8 cellular contexts compared by ENCODE assay signal in genomic region chr2:201260302-201260800, GRCh38. TPM values are rescaled to one million over a fixed set of nuclear protein-coding genes. Genes with fewer than 3 reads are reported as not detected.
A peak's percentile ranks its signal among the peaks of the same experiment; 100 is the strongest.
DNase-seq lines count a peak whose midpoint lies in the region; ATAC-seq, FAIRE-seq and TF ChIP-seq lines count a peak whose summit lies in the region.

Gene CASP8, plus strand, starts transcription at chr2:201260536. Its CDS starts 5,951 bp downstream, at chr2:201266487.

- H3K27me3 ChIP-seq in CD4-positive, alpha-beta memory T cell (ENCODE audit: insufficient read depth, low read length) = no peaks in the 10 kb centered on the region
- no peaks in the 10 kb centered on the region for H3K27me3 ChIP-seq in keratinocyte (ENCODE audit: control insufficient read depth, extremely low read depth, insufficient read depth, low read length)

- peak within 1 kb of the TSS; percentile 86 for H3K27ac ChIP-seq in CD4-positive, alpha-beta memory T cell (ENCODE audit: low read depth, low read length)
- peak within 1 kb of the TSS; percentile 99 for H3K27ac ChIP-seq in keratinocyte (ENCODE audit: control insufficient read depth, insufficient read depth, low read length)

- peak within 1 kb of the TSS; percentile 95 to 100 (median 98) for H3K4me3 Mint-ChIP-seq in CD4-positive, alpha-beta memory T cell
- H3K4me3 Mint-ChIP-seq in activated naive CD8-positive, alpha-beta T cell = peak within 1 kb of the TSS; percentile 96

- POLR2A ChIA-PET in CD4-positive, alpha-beta memory T cell (lab: Charles Lee; ENCODE audit: partially characterized antibody) = interaction anchor here (0.6 to 14.9 kb wide), 27 partner anchors 8 to 521 kb away, joined by 3 to 249 read pairs (median 9); partner anchors contain the start of genes ALS2, CASP10, CFLAR and CLK1

- peaks cover 0 to 2% (median 0%) of the 10 kb centered on the region in 8 donors for H3K9me3 Mint-ChIP-seq in CD4-positive, alpha-beta memory T cell
- H3K9me3 Mint-ChIP-seq in activated naive CD8-positive, alpha-beta T cell (ENCODE audit: low read depth) = no peaks in the 10 kb centered on the region

- intact Hi-C loops in CD4-positive, alpha-beta memory T cell (cut with micrococcal nuclease) = loop anchor here (1.0 to 2.0 kb wide), 4 partner anchors 8 to 520 kb away; partner anchors contain the start of gene ALS2

- no peaks in the 10 kb centered on the region for H3K36me3 ChIP-seq in CD4-positive, alpha-beta memory T cell (ENCODE audit: insufficient read depth, low read length)
- H3K36me3 ChIP-seq in keratinocyte (ENCODE audit: control insufficient read depth in 2 of 2, extremely low read depth in 1 of 2, insufficient read depth in 2 of 2, low read length in 2 of 2) = peaks cover 0 to under 1% of the 10 kb centered on the region in 2 experiments

- no peak for TF ChIP-seq CTCF in keratinocyte (optimal IDR thresholded peaks at IDR 0.05 in 1 of 3, IDR thresholded peaks at IDR 0.05 in 1 of 3, conservative IDR thresholded peaks at IDR 0.05 in 1 of 3; ENCODE audit: extremely low read depth in 1 of 3, insufficient read depth in 2 of 3, low read length in 3 of 3)

- H3K4me1 ChIP-seq in CD4-positive, alpha-beta memory T cell (ENCODE audit: insufficient read depth, low read length) = peaks cover 79% of the 10 kb centered on the region
- H3K4me1 ChIP-seq in keratinocyte (ENCODE audit: control insufficient read depth, extremely low read depth, insufficient read depth, low read length) = peaks cover 20% of the 10 kb centered on the region

- dilution Hi-C loops in keratinocyte (cut with MboI; ENCODE audit: extremely low pct_ligation_motif_present, low sequenced_read_pairs) = no loop called here

- H3K9me1 ChIP-seq in keratinocyte (ENCODE audit: control insufficient read depth, extremely low read depth, insufficient read depth, low read length) = no peaks in the 10 kb centered on the region

- peaks cover 44 to 85% (median 63%) of the 10 kb centered on the region in 4 donors for H3K4me1 Mint-ChIP-seq in CD4-positive, alpha-beta memory T cell
- peaks cover 88% of the 10 kb centered on the region for H3K4me1 Mint-ChIP-seq in activated naive CD8-positive, alpha-beta T cell (ENCODE audit: low read depth)

- peak; percentile 78 to 89 (median 81) for DNase-seq in CD4-positive, alpha-beta memory T cell
- DNase-seq in SKM-1 treated with dmso at 0.1 percent for 144 hours (lab: John Stamatoyannopoulos, UW; ENCODE audit: unreplicated experiment) (peak; percentile 93), keratinocyte (ENCODE audit: low read depth, low spot score) (no peak), islet precursor cell (no peak)
- DNase-seq in stimulated activated CD4-positive, alpha-beta T cell treated with anti-CD3 and anti-CD28 coated beads, TNF-alpha, amount 100 ng/mL, for 1 hour (ENCODE audit: low read depth in 3 of 3, low spot score in 1 of 3) = peak; percentile 18 to 44 (median 31)

- peak within 1 kb of the TSS; percentile 94 for H3K9ac ChIP-seq in keratinocyte (ENCODE audit: control insufficient read depth, extremely low read depth, insufficient read depth, low read length)

- no peaks in the 10 kb centered on the region for H3K9me3 ChIP-seq in CD4-positive, alpha-beta memory T cell (ENCODE audit: control insufficient read depth in 1 of 2, low read length in 2 of 2)
- no peaks in the 10 kb centered on the region for H3K9me3 ChIP-seq in keratinocyte (ENCODE audit: control insufficient read depth, low read depth, low read length)

- H3K4me3 ChIP-seq in CD4-positive, alpha-beta memory T cell (ENCODE audit: low read length in 2 of 2) = peak within 1 kb of the TSS; percentile 95 to 97
- H3K4me3 ChIP-seq in keratinocyte (ENCODE audit: control insufficient read depth in 2 of 3, extremely low read depth in 1 of 3, insufficient read depth in 2 of 3, low read depth in 1 of 3, low read length in 3 of 3) = peak within 1 kb of the TSS; percentile 47 to 95 (median 85)

- CTCF ChIA-PET in CD4-positive, alpha-beta memory T cell (lab: Charles Lee; ENCODE audit: partially characterized antibody) = interaction anchor here (0.9 to 9.0 kb wide), 12 partner anchors 9 to 120 kb away, joined by 3 to 108 read pairs (median 5); partner anchors contain the start of gene CASP10

- peak within 1 kb of the TSS; percentile 60 for H2AFZ ChIP-seq in keratinocyte (ENCODE audit: control insufficient read depth, low read length)

- ATAC-seq in HG02798 (IDR thresholded peaks at IDR 0.05; ENCODE audit: poor library complexity, unreplicated experiment) (peak; percentile 34), GM19463 (IDR thresholded peaks at IDR 0.05; ENCODE audit: unreplicated experiment) (no peak)

- H3K79me2 ChIP-seq in keratinocyte (ENCODE audit: control insufficient read depth, insufficient read depth, low read length) = peaks cover 30% of the 10 kb centered on the region

- no peak for FAIRE-seq in keratinocyte (lab: Jason Lieb, UNC)

- H3K36me3 Mint-ChIP-seq in CD4-positive, alpha-beta memory T cell = peaks cover 12 to 29% of the 10 kb centered on the region in 2 donors
- peaks cover 8% of the 10 kb centered on the region for H3K36me3 Mint-ChIP-seq in activated naive CD8-positive, alpha-beta T cell

- H4K20me1 ChIP-seq in keratinocyte (ENCODE audit: control insufficient read depth, extremely low read depth, insufficient read depth, low read length) = no peaks in the 10 kb centered on the region

- H3K4me2 ChIP-seq in keratinocyte (ENCODE audit: control insufficient read depth, extremely low read depth, insufficient read depth, low read depth, low read length) = peak within 1 kb of the TSS; percentile 96

- no peaks in the 10 kb centered on the region for H3K27me3 Mint-ChIP-seq in CD4-positive, alpha-beta memory T cell
- H3K27me3 Mint-ChIP-seq in activated naive CD8-positive, alpha-beta T cell = no peaks in the 10 kb centered on the region

- peak within 1 kb of the TSS; percentile 95 to 100 (median 100) for H3K27ac Mint-ChIP-seq in CD4-positive, alpha-beta memory T cell
- peak within 1 kb of the TSS; percentile 99 for H3K27ac Mint-ChIP-seq in activated naive CD8-positive, alpha-beta T cell

RNA-seq across cellular contexts. Expression of gene CASP8, which starts in this region (rescaled TPM):
- 100 to 1,000 TPM; 199 to 200 TPM for total RNA-seq in CD4-positive, alpha-beta memory T cell
- polyA plus RNA-seq in CD4-positive, alpha-beta memory T cell = 100 to 1,000 TPM in 1 of 2 donors, 10 to 100 TPM in 1; 30.6 to 108 TPM
- 21.3 to 27.0 TPM (median 22.7 TPM) in 3 replicates for polyA plus RNA-seq in keratinocyte
- 17.1 TPM for polyA plus RNA-seq in keratinocyte (2011; ENCODE audit: low read depth)
- polyA plus RNA-seq in keratinocyte (2011; cell fraction: cytosol; rRNA removed) = 13.5 and 17.3 TPM in 2 replicates
- polyA plus RNA-seq in keratinocyte (2011; cell fraction: nucleus; rRNA removed) = 52.2 and 55.1 TPM in 2 replicates
- 16.8 and 18.6 TPM in 2 replicates for polyA plus RNA-seq in keratinocyte (2012; ENCODE audit: low replicate concordance)
- polyA minus RNA-seq in keratinocyte = 9.6 to 20.1 TPM (median 18.6 TPM) in 3 replicates
- polyA minus RNA-seq in keratinocyte (2011; cell fraction: cytosol; rRNA and poly(A)+ RNA removed) = 15.3 TPM
- polyA minus RNA-seq in keratinocyte (2011; cell fraction: nucleus; rRNA and poly(A)+ RNA removed) = 12.1 and 22.7 TPM in 2 replicates

Comparison
In these comparisons a context has a peak if more than half of its experiments do, and no peak if none do; other contexts are left out.
1. DNase-seq: peak in CD4-positive, alpha-beta memory T cell (5 of 5), SKM-1 treated with dmso at 0.1 percent for 144 hours (single experiment) and stimulated activated CD4-positive, alpha-beta T cell treated with anti-CD3 and anti-CD28 coated beads, TNF-alpha, amount 100 ng/mL, for 1 hour (3 of 3); none in keratinocyte (single experiment) and islet precursor cell (single experiment).